ENCODE assay signal across 8 cellular contexts in genomic region chr11:16322190-16322589, GRCh38.
"Had no signal": no experiment of that assay in that cellular context is flagged by ENCODE, and none has a peak within 500 bp of the region (broad histone marks: within the 10 kb centered on the region; RNA-seq: fewer than 3 reads in every experiment).

No MANE protein-coding gene starts in this region.

- H3K4me3 ChIP-seq: GM12878 had no signal

- DNase-seq: GDM1, GF-D8 had no signal

- ATAC-seq: GM12878 had no signal

- FAIRE-seq: G401.6, GM12878, GM12891, GM12892, GM18507, GM19239 had no signal
